In the genomic region with DNA sequence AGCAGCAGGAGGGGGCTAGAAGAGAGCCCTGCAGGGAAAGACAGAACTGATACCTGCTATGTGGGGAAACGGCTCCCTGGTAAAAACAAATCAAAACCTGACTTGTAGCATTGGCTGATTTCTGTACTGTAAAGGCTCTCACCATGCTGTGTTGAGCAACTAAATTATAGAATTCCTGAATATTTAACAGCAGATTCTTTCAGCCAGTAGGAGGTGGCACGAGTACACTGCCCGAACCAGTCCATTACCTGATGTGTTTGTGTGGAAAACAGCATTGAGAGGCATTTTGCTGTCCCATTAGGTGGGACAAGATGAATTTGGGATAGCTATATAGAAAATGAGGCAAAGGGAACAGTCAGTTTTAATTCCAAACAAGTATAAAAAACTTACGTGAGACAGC, we compare ENCODE assay signal across 25 cellular contexts.
"Had no signal": no experiment of that assay in that cellular context is flagged by ENCODE, and none has a peak within 500 bp of the region (broad histone marks: within the 10 kb centered on the region; RNA-seq: fewer than 3 reads in every experiment).

No MANE protein-coding gene starts in this region.

- H3K4me1 ChIP-seq: esophagus squamous epithelium, foreskin keratinocyte, left ventricle myocardium inferior, right atrium auricular region, transverse colon had no signal

- H3K9me3 ChIP-seq: esophagus squamous epithelium, left ventricle myocardium inferior, right atrium auricular region, transverse colon had no signal

- H3K27me3 Mint-ChIP-seq: progenitor cell of endocrine pancreas had no signal

- H3K4me1 Mint-ChIP-seq: activated CD4-positive, alpha-beta memory T cell treated with anti-CD3 and anti-CD28 coated beads, Interleukin-2, amount 10 ng/mL, durations not matched to agents 7 days and 5 days; activated CD8-positive, alpha-beta memory T cell treated with anti-CD3 and anti-CD28 coated beads, Interleukin-2, amount 10 ng/mL, durations not matched to agents 7 days and 5 days; activated T-helper 17 cell treated with anti-CD3 and anti-CD28 coated beads, Interleukin-2, amount 50 U/mL, for 72 hours had no signal

- H3K27ac ChIP-seq: esophagus squamous epithelium, foreskin keratinocyte, left ventricle myocardium inferior, right atrium auricular region, transverse colon had no signal

- H3K4me3 ChIP-seq: esophagus squamous epithelium, left ventricle myocardium inferior, right atrium auricular region, transverse colon had no signal

- ATAC-seq: activated CD8-positive, alpha-beta memory T cell treated with anti-CD3 and anti-CD28 coated beads, Interleukin-2, amount 10 ng/mL, durations not matched to agents 7 days and 5 days; activated T-helper 17 cell treated with anti-CD3 and anti-CD28 coated beads, Interleukin-2, amount 50 U/mL, for 72 hours; foreskin keratinocyte; stimulated activated naive CD8-positive, alpha-beta T cell treated with anti-CD3 and anti-CD28 coated beads, Interleukin-15, Interleukin-2, amounts not matched to agents 100 U/mL and 50 U/mL, for 24 hours had no signal

- H3K27me3 ChIP-seq: esophagus squamous epithelium, foreskin keratinocyte, right atrium auricular region, transverse colon had no signal

- DNase-seq: activated CD4-positive, alpha-beta memory T cell treated with anti-CD3 and anti-CD28 coated beads, Interleukin-2, amount 10 ng/mL, durations not matched to agents 7 days and 5 days; activated CD4-positive, alpha-beta T cell treated with anti-CD3 and anti-CD28 coated beads for 48 hours; activated CD4-positive, CD25-positive, alpha-beta regulatory T cell; activated CD8-positive, alpha-beta memory T cell treated with anti-CD3 and anti-CD28 coated beads, Interleukin-2, amount 10 ng/mL, durations not matched to agents 7 days and 5 days; activated naive CD4-positive, alpha-beta T cell; activated naive CD8-positive, alpha-beta T cell treated with anti-CD3 and anti-CD28 coated beads, Interleukin-2, amount 10 ng/mL, durations not matched to agents 7 days and 5 days; activated T-cell treated with anti-CD3 and anti-CD28 coated beads, Interleukin-2, amount 50 U/mL, for 1 hour; anterior cingulate cortex; cortex of kidney; esophagus squamous epithelium; foreskin keratinocyte; hypothalamus; kidney; left ventricle myocardium inferior; mammary epithelial cell; nephron progenitor cell; occipital lobe; stimulated activated CD4-positive, alpha-beta T cell treated with anti-CD3 and anti-CD28 coated beads, Interleukin-2, amount 100 ng/mL, for 24 hours; stimulated activated naive CD8-positive, alpha-beta T cell treated with anti-CD3 and anti-CD28 coated beads, Interleukin-15, Interleukin-2, amounts not matched to agents 100 U/mL and 50 U/mL, for 24 hours; substantia nigra; transverse colon had no signal

- H3K36me3 ChIP-seq: esophagus squamous epithelium, left ventricle myocardium inferior, right atrium auricular region, transverse colon had no signal

- H3K9me3 Mint-ChIP-seq: activated CD4-positive, alpha-beta memory T cell treated with anti-CD3 and anti-CD28 coated beads, Interleukin-2, amount 10 ng/mL, durations not matched to agents 7 days and 5 days; activated naive CD8-positive, alpha-beta T cell treated with anti-CD3 and anti-CD28 coated beads, Interleukin-2, amount 10 ng/mL, durations not matched to agents 7 days and 5 days; activated T-helper 17 cell treated with anti-CD3 and anti-CD28 coated beads, Interleukin-2, amount 50 U/mL, for 72 hours; T-helper 2 cell treated with Interferon-gamma antibody and Interleukin-4, amounts not matched to agents 5 μg/mL and 100 μg/mL, for 36 hours had no signal

- H3K36me3 Mint-ChIP-seq: activated CD8-positive, alpha-beta memory T cell treated with anti-CD3 and anti-CD28 coated beads, Interleukin-2, amount 10 ng/mL, durations not matched to agents 7 days and 5 days; activated naive CD8-positive, alpha-beta T cell treated with anti-CD3 and anti-CD28 coated beads, Interleukin-2, amount 10 ng/mL, durations not matched to agents 7 days and 5 days had no signal

- H3K27ac Mint-ChIP-seq: activated CD4-positive, alpha-beta memory T cell treated with anti-CD3 and anti-CD28 coated beads, Interleukin-2, amount 10 ng/mL, durations not matched to agents 7 days and 5 days; activated CD8-positive, alpha-beta memory T cell treated with anti-CD3 and anti-CD28 coated beads, Interleukin-2, amount 10 ng/mL, durations not matched to agents 7 days and 5 days; activated naive CD8-positive, alpha-beta T cell treated with anti-CD3 and anti-CD28 coated beads, Interleukin-2, amount 10 ng/mL, durations not matched to agents 7 days and 5 days; activated T-helper 17 cell treated with anti-CD3 and anti-CD28 coated beads, Interleukin-2, amount 50 U/mL, for 72 hours; nephron progenitor cell; progenitor cell of endocrine pancreas; T-helper 2 cell treated with Interferon-gamma antibody and Interleukin-4, amounts not matched to agents 5 μg/mL and 100 μg/mL, for 36 hours had no signal

- H3K4me3 Mint-ChIP-seq: activated CD4-positive, alpha-beta memory T cell treated with anti-CD3 and anti-CD28 coated beads, Interleukin-2, amount 10 ng/mL, durations not matched to agents 7 days and 5 days; activated CD8-positive, alpha-beta memory T cell treated with anti-CD3 and anti-CD28 coated beads, Interleukin-2, amount 10 ng/mL, durations not matched to agents 7 days and 5 days; activated naive CD8-positive, alpha-beta T cell treated with anti-CD3 and anti-CD28 coated beads, Interleukin-2, amount 10 ng/mL, durations not matched to agents 7 days and 5 days; activated T-helper 17 cell treated with anti-CD3 and anti-CD28 coated beads, Interleukin-2, amount 50 U/mL, for 72 hours; nephron progenitor cell; T-helper 2 cell treated with Interferon-gamma antibody and Interleukin-4, amounts not matched to agents 5 μg/mL and 100 μg/mL, for 36 hours had no signal
